ENCODE assay signal across 1 cellular context in the genomic region with DNA sequence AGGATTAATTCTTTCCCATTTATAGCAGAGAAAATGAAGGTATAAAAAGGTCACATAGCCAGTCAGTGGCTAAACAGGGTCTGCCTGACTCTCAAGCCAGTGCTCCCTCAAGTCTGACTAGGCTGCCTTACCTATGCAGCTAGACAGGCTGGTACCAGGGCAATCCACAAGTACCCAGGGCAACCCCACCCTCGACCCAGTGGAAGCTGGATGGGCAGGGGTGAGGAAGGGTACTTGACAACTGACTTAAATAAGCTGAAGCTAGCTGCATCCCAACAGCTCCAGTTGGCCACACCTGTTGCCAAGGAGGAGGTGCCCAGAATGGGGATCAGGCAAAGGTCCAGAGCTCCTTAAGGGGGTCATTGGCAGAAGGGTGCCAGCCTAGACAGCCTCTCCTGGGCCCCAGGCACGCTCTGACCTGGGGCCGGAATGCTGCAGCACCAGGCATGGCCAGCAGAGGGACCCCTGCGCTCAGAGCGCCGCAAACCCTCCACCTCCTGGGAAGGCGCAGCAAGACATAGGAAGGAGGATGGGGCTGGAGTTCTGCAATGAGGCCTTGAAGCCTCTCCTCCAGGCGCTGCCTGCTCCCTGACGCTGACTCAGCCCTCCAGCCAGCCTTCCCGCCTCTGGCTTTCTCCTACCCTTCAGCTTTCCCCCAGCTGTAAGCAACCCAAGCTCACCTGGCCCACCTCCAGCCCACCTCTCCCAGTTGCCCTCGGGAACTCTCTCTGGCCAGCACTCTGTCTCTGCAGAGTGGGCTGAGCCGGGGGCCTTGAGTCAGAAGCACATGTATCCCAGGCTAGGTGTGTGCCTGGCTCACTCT.
TF ChIP-seq lines count a peak whose summit lies in the region.

No MANE protein-coding gene starts in this region.

TF ChIP-seq in HEK293, 187 proteins besides CTCF, POLR2A, EP300 and RAD21 (continued from another document and continues in another):
- TF ChIP-seq, protein P1, sequence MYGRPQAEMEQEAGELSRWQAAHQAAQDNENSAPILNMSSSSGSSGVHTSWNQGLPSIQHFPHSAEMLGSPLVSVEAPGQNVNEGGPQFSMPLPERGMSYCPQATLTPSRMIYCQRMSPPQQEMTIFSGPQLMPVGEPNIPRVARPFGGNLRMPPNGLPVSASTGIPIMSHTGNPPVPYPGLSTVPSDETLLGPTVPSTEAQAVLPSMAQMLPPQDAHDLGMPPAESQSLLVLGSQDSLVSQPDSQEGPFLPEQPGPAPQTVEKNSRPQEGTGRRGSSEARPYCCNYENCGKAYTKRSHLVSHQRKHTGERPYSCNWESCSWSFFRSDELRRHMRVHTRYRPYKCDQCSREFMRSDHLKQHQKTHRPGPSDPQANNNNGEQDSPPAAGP (tag by site-specific recombination; IDR thresholded peaks at IDR 0.05) = peak; percentile 70; the same call in 1 of the 2 replicates
- TF ChIP-seq ZNF658 (tag by site-specific recombination; IDR thresholded peaks at IDR 0.05) = no peak
- TF ChIP-seq, protein P2, sequence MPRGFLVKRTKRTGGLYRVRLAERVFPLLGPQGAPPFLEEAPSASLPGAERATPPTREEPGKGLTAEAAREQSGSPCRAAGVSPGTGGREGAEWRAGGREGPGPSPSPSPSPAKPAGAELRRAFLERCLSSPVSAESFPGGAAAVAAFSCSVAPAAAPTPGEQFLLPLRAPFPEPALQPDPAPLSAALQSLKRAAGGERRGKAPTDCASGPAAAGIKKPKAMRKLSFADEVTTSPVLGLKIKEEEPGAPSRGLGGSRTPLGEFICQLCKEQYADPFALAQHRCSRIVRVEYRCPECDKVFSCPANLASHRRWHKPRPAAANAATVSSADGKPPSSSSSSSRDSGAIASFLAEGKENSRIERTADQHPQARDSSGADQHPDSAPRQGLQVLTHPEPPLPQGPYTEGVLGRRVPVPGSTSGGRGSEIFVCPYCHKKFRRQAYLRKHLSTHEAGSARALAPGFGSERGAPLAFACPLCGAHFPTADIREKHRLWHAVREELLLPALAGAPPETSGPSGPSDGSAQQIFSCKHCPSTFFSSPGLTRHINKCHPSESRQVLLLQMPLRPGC (tag by site-specific recombination; IDR thresholded peaks at IDR 0.05) = no peak
- TF ChIP-seq ZNF169 (tag by site-specific recombination; IDR thresholded peaks at IDR 0.05) = no peak
- TF ChIP-seq, protein P3, sequence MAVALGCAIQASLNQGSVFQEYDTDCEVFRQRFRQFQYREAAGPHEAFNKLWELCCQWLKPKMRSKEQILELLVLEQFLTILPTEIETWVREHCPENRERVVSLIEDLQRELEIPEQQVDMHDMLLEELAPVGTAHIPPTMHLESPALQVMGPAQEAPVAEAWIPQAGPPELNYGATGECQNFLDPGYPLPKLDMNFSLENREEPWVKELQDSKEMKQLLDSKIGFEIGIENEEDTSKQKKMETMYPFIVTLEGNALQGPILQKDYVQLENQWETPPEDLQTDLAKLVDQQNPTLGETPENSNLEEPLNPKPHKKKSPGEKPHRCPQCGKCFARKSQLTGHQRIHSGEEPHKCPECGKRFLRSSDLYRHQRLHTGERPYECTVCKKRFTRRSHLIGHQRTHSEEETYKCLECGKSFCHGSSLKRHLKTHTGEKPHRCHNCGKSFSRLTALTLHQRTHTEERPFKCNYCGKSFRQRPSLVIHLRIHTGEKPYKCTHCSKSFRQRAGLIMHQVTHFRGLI (tag by site-specific recombination; IDR thresholded peaks at IDR 0.05) = no peak
- TF ChIP-seq GLI4 (tag by site-specific recombination; IDR thresholded peaks at IDR 0.05) = no peak
- peak; percentile 40; the same call in 1 of the 2 replicates for TF ChIP-seq ZNF366 (tag by site-specific recombination; conservative IDR thresholded peaks at IDR 0.05)
- TF ChIP-seq KLF8 (tag by site-specific recombination; IDR thresholded peaks at IDR 0.05) = peak; percentile 38; the same call in 1 of the 2 replicates
- no peak for TF ChIP-seq KLF1 (tag by site-specific recombination; IDR thresholded peaks at IDR 0.05)
- no peak for TF ChIP-seq ZNF292 (tag by site-specific recombination; IDR thresholded peaks at IDR 0.05; ENCODE audit: borderline replicate concordance, low read depth)
- TF ChIP-seq, protein P4, sequence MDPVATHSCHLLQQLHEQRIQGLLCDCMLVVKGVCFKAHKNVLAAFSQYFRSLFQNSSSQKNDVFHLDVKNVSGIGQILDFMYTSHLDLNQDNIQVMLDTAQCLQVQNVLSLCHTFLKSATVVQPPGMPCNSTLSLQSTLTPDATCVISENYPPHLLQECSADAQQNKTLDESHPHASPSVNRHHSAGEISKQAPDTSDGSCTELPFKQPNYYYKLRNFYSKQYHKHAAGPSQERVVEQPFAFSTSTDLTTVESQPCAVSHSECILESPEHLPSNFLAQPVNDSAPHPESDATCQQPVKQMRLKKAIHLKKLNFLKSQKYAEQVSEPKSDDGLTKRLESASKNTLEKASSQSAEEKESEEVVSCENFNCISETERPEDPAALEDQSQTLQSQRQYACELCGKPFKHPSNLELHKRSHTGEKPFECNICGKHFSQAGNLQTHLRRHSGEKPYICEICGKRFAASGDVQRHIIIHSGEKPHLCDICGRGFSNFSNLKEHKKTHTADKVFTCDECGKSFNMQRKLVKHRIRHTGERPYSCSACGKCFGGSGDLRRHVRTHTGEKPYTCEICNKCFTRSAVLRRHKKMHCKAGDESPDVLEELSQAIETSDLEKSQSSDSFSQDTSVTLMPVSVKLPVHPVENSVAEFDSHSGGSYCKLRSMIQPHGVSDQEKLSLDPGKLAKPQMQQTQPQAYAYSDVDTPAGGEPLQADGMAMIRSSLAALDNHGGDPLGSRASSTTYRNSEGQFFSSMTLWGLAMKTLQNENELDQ (tag by site-specific recombination; IDR thresholded peaks at IDR 0.05; ENCODE audit: low read depth) = no peak
- no peak for TF ChIP-seq ZNF16 (tag by site-specific recombination; IDR thresholded peaks at IDR 0.05; ENCODE audit: low read depth)
- no peak for TF ChIP-seq HOXC10 (CRISPR knock-in tag; IDR thresholded peaks at IDR 0.05)
- TF ChIP-seq ZBTB7A (tag by site-specific recombination; IDR thresholded peaks at IDR 0.05; ENCODE audit: low read depth) = no peak
- TF ChIP-seq ZNF621 (tag by site-specific recombination; IDR thresholded peaks at IDR 0.05) = no peak
- TF ChIP-seq, protein P5, sequence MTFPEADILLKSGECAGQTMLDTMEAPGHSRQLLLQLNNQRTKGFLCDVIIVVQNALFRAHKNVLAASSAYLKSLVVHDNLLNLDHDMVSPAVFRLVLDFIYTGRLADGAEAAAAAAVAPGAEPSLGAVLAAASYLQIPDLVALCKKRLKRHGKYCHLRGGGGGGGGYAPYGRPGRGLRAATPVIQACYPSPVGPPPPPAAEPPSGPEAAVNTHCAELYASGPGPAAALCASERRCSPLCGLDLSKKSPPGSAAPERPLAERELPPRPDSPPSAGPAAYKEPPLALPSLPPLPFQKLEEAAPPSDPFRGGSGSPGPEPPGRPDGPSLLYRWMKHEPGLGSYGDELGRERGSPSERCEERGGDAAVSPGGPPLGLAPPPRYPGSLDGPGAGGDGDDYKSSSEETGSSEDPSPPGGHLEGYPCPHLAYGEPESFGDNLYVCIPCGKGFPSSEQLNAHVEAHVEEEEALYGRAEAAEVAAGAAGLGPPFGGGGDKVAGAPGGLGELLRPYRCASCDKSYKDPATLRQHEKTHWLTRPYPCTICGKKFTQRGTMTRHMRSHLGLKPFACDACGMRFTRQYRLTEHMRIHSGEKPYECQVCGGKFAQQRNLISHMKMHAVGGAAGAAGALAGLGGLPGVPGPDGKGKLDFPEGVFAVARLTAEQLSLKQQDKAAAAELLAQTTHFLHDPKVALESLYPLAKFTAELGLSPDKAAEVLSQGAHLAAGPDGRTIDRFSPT (tag by site-specific recombination; IDR thresholded peaks at IDR 0.05) = peak; percentile 36; the same call in 1 of the 2 replicates
- TF ChIP-seq OSR2 (tag by site-specific recombination; IDR thresholded peaks at IDR 0.05) = no peak
- no peak for TF ChIP-seq ZNF48 (tag by site-specific recombination; IDR thresholded peaks at IDR 0.05)
- TF ChIP-seq, protein P6, sequence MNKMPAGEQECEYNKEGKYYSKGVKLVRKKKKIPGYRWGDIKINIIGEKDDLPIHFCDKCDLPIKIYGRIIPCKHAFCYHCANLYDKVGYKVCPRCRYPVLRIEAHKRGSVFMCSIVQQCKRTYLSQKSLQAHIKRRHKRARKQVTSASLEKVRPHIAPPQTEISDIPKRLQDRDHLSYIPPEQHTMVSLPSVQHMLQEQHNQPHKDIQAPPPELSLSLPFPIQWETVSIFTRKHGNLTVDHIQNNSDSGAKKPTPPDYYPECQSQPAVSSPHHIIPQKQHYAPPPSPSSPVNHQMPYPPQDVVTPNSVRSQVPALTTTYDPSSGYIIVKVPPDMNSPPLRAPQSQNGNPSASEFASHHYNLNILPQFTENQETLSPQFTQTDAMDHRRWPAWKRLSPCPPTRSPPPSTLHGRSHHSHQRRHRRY (tag by site-specific recombination; IDR thresholded peaks at IDR 0.05) = no peak
- TF ChIP-seq, protein P7, sequence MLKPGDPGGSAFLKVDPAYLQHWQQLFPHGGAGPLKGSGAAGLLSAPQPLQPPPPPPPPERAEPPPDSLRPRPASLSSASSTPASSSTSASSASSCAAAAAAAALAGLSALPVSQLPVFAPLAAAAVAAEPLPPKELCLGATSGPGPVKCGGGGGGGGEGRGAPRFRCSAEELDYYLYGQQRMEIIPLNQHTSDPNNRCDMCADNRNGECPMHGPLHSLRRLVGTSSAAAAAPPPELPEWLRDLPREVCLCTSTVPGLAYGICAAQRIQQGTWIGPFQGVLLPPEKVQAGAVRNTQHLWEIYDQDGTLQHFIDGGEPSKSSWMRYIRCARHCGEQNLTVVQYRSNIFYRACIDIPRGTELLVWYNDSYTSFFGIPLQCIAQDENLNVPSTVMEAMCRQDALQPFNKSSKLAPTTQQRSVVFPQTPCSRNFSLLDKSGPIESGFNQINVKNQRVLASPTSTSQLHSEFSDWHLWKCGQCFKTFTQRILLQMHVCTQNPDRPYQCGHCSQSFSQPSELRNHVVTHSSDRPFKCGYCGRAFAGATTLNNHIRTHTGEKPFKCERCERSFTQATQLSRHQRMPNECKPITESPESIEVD (tag by site-specific recombination; IDR thresholded peaks at IDR 0.05) = no peak
- TF ChIP-seq ZNF174 (tag by site-specific recombination; IDR thresholded peaks at IDR 0.05) = no peak
- TF ChIP-seq ZNF404 (tag by site-specific recombination; IDR thresholded peaks at IDR 0.05) = no peak
- no peak for TF ChIP-seq TRIM28 (IDR thresholded peaks at IDR 0.05; ENCODE audit: borderline replicate concordance, low read length)
- peak; percentile 69; the same call in 1 of the 2 replicates for TF ChIP-seq ZNF394 (tag by site-specific recombination; IDR thresholded peaks at IDR 0.05; ENCODE audit: borderline replicate concordance)
- TF ChIP-seq ZNF37A (tag by site-specific recombination; IDR thresholded peaks at IDR 0.05) = no peak
- no peak for TF ChIP-seq ZNF10 (tag by site-specific recombination; IDR thresholded peaks at IDR 0.05)
- no peak for TF ChIP-seq ZNF433 (tag by site-specific recombination; IDR thresholded peaks at IDR 0.05; ENCODE audit: low read depth)
- 0 out of 2 replicates have a peak, but pooled peaks have one; percentile 37 for TF ChIP-seq ZNF341 (tag by site-specific recombination; IDR thresholded peaks at IDR 0.05; ENCODE audit: low read depth)
- no peak for TF ChIP-seq GFI1B (tag by site-specific recombination; IDR thresholded peaks at IDR 0.05)
- no peak for TF ChIP-seq SALL2 (tag by site-specific recombination; IDR thresholded peaks at IDR 0.05; ENCODE audit: borderline replicate concordance)
- TF ChIP-seq ZNF416 (tag by site-specific recombination; IDR thresholded peaks at IDR 0.05) = no peak
- TF ChIP-seq EGR2 (tag by site-specific recombination; IDR thresholded peaks at IDR 0.05; ENCODE audit: low read depth) = peak; percentile 77
- no peak for TF ChIP-seq ZNF792 (tag by site-specific recombination; IDR thresholded peaks at IDR 0.05)
- peak; percentile 83 for TF ChIP-seq ZNF335 (tag by site-specific recombination; conservative IDR thresholded peaks at IDR 0.05)
- TF ChIP-seq, protein P8, sequence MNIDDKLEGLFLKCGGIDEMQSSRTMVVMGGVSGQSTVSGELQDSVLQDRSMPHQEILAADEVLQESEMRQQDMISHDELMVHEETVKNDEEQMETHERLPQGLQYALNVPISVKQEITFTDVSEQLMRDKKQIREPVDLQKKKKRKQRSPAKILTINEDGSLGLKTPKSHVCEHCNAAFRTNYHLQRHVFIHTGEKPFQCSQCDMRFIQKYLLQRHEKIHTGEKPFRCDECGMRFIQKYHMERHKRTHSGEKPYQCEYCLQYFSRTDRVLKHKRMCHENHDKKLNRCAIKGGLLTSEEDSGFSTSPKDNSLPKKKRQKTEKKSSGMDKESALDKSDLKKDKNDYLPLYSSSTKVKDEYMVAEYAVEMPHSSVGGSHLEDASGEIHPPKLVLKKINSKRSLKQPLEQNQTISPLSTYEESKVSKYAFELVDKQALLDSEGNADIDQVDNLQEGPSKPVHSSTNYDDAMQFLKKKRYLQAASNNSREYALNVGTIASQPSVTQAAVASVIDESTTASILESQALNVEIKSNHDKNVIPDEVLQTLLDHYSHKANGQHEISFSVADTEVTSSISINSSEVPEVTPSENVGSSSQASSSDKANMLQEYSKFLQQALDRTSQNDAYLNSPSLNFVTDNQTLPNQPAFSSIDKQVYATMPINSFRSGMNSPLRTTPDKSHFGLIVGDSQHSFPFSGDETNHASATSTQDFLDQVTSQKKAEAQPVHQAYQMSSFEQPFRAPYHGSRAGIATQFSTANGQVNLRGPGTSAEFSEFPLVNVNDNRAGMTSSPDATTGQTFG (tag by site-specific recombination; IDR thresholded peaks at IDR 0.05; ENCODE audit: borderline replicate concordance) = no peak
- no peak for TF ChIP-seq ZNF555 (tag by site-specific recombination; conservative IDR thresholded peaks at IDR 0.05)
- TF ChIP-seq, protein P9, sequence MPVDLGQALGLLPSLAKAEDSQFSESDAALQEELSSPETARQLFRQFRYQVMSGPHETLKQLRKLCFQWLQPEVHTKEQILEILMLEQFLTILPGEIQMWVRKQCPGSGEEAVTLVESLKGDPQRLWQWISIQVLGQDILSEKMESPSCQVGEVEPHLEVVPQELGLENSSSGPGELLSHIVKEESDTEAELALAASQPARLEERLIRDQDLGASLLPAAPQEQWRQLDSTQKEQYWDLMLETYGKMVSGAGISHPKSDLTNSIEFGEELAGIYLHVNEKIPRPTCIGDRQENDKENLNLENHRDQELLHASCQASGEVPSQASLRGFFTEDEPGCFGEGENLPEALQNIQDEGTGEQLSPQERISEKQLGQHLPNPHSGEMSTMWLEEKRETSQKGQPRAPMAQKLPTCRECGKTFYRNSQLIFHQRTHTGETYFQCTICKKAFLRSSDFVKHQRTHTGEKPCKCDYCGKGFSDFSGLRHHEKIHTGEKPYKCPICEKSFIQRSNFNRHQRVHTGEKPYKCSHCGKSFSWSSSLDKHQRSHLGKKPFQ (tag by site-specific recombination; IDR thresholded peaks at IDR 0.05) = no peak
- TF ChIP-seq ZNF133 (tag by site-specific recombination; IDR thresholded peaks at IDR 0.05) = no peak
- peak; percentile 24; the same call in 1 of the 2 replicates for TF ChIP-seq SP2 (tag by site-specific recombination; IDR thresholded peaks at IDR 0.05)
- peak; percentile 72 for TF ChIP-seq SP7 (tag by site-specific recombination; IDR thresholded peaks at IDR 0.05)
- TF ChIP-seq ZNF350 (tag by site-specific recombination; IDR thresholded peaks at IDR 0.05) = no peak
- peak; percentile 29; the same call in 1 of the 2 replicates for TF ChIP-seq SCRT2 (tag by site-specific recombination; IDR thresholded peaks at IDR 0.05)
- no peak for TF ChIP-seq ZNF664 (tag by site-specific recombination; IDR thresholded peaks at IDR 0.05)
- TF ChIP-seq ZNF354C (tag by site-specific recombination; IDR thresholded peaks at IDR 0.05; ENCODE audit: borderline replicate concordance, low read depth) = no peak
- no peak for TF ChIP-seq ZNF155 (tag by site-specific recombination; IDR thresholded peaks at IDR 0.05)
- no peak for TF ChIP-seq ZNF624 (tag by site-specific recombination; IDR thresholded peaks at IDR 0.05)
